8 cellular contexts compared by ENCODE assay signal in the genomic region with DNA sequence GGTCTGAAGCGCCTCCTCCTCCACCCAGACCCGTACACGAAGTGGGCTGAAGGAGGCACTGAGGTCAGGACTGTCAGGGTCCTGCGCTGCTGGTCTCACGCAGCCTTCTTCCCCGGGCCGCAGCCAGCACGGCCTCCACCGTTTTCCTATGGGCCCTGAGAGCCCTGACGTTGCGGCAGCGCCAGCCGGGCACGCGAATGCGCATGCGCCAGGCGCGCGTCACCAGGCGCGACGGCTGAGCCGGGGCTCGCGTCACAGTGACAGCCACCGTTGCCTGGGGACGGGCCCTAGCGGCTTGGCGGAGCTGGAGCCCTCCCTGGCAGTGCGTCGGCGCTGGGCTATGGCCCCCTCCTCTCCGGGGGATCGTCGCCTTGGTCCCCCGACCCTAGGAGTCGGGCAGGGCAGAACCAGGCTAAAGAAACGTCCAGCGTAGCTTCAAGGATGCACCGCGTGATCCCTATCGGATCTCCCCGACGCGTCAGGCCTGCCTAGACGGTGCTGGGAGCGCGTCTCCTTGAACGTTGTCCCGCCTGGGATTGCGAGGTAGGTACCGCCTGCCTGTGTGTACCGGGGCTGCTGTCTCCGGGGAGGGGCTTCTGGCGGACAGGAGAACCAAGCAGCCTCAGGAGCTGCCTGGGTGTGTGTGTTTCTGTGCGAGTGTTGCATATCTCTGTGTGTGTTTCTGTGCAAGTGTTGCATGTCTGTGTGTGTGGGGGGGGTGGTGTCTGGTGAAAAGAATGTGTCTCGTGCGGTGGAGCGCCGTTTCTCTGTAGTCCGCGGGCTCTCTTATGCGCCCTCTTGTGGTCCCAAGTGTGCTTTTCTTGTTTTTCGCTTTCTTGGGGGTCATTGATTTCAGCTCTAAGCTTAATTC. TPM values are rescaled to one million over a fixed set of nuclear protein-coding genes. Genes with fewer than 3 reads are reported as not detected.
DNase-seq lines count a peak whose midpoint lies in the region; ATAC-seq, FAIRE-seq and TF ChIP-seq lines count a peak whose summit lies in the region.

No MANE protein-coding gene starts in this region.

- no peak for FAIRE-seq in endothelial cell of umbilical vein (lab: Jason Lieb, UNC)

- ATAC-seq in GM21515 (IDR thresholded peaks at IDR 0.05; ENCODE audit: unreplicated experiment), result peak; percentile 58
- ATAC-seq in activated B cell treated with CpG ODN at 0.5 μM for 24 hours (ENCODE audit: low read depth), result peak; percentile 85
- ATAC-seq in left lobe of liver, result no peak

- H3K4me3 Mint-ChIP-seq in activated B cell treated with CpG ODN at 0.5 μM for 24 hours, result peak overlapping the region; percentile 93
- no peak overlapping the region for H3K4me3 Mint-ChIP-seq in mesothelial cell of epicardium

- H3K27ac ChIP-seq in endothelial cell of umbilical vein (ENCODE audit: insufficient read depth, low read depth, low read length), result peak overlapping the region; percentile 61
- H3K27ac ChIP-seq in osteoblast (ENCODE audit: low read depth, low read length), result peak overlapping the region; percentile 73
- no peak overlapping the region for H3K27ac ChIP-seq in tibial artery

- H3K27me3 Mint-ChIP-seq in activated B cell treated with CpG ODN at 0.5 μM for 24 hours, result no peaks in the 10 kb centered on the region
- H3K27me3 Mint-ChIP-seq in mesothelial cell of epicardium (ENCODE audit: low read depth), result no peaks in the 10 kb centered on the region

- intact Hi-C loops in activated B cell treated with CpG ODN at 0.5 μM for 24 hours (cut with micrococcal nuclease) (loop anchor here (1.0 to 10.0 kb wide), 5 partner anchors 43 to 237 kb away; partner anchors contain the start of genes ZNF527, ZNF540, ZNF570 and ZNF571), endothelial cell of umbilical vein (cut with micrococcal nuclease) (loop anchor here (1.0 to 2.0 kb wide), 3 partner anchors 43 to 473 kb away; partner anchors contain the start of genes ZNF420, ZNF540, ZNF570 and ZNF571), tibial artery (cut with DNase I; ENCODE audit: low total_unique reads) (no loop called here)

- no peaks in the 10 kb centered on the region for H3K4me1 ChIP-seq in endothelial cell of umbilical vein (ENCODE audit: control insufficient read depth, extremely low read depth, insufficient read depth, low read length)
- H3K4me1 ChIP-seq in osteoblast (ENCODE audit: insufficient read depth, low read length), result no peaks in the 10 kb centered on the region
- no peaks in the 10 kb centered on the region for H3K4me1 ChIP-seq in tibial artery

- H4K20me1 ChIP-seq in endothelial cell of umbilical vein (replicated peaks; ENCODE audit: control insufficient read depth, extremely low read depth, insufficient read depth, low read length) (no peaks in the 10 kb centered on the region), osteoblast (ENCODE audit: insufficient read depth, low read length) (no peaks in the 10 kb centered on the region)

- no peaks in the 10 kb centered on the region for H3K27me3 ChIP-seq in endothelial cell of umbilical vein (ENCODE audit: control insufficient read depth in 2 of 2, insufficient read depth in 2 of 2, low read length in 2 of 2)
- H3K27me3 ChIP-seq in osteoblast (ENCODE audit: insufficient read depth, low read length), result no peaks in the 10 kb centered on the region
- no peaks in the 10 kb centered on the region for H3K27me3 ChIP-seq in tibial artery

- H3K9ac ChIP-seq in endothelial cell of umbilical vein (replicated peaks; ENCODE audit: extremely low read depth, insufficient read depth, low read length), result peak overlapping the region; percentile 66

- TSS peak; percentile 31 for BruUV-seq in endothelial cell of umbilical vein (replicated peaks; lab: Mats Ljungman, UMichigan)

- POLR2A ChIA-PET in activated B cell treated with CpG ODN at 0.5 μM for 24 hours (lab: Charles Lee), result interaction anchor here (0.6 to 1.4 kb wide), 6 partner anchors 43 to 473 kb away, joined by 3 to 12 read pairs (median 4); partner anchors contain the start of genes ZNF420, ZNF527, ZNF540 and ZNF571
- POLR2A ChIA-PET in endothelial cell of umbilical vein (lab: Charles Lee), result no interaction called here

- H3K4me3 ChIP-seq in endothelial cell of umbilical vein (replicated peaks in 1 of 3; ENCODE audit: insufficient read depth in 1 of 3, low read depth in 1 of 3, low read length in 3 of 3) (peak overlapping the region; percentile 28 to 74 (median 64)), osteoblast (ENCODE audit: insufficient read depth, low read length) (peak overlapping the region; percentile 79), tibial artery (no peak overlapping the region)

- DNase-seq in 8988T, result peak; percentile 47
- peak; percentile 70 for DNase-seq in activated B cell treated with CpG ODN at 0.5 μM for 24 hours
- DNase-seq in endothelial cell of umbilical vein (ENCODE audit: low read depth, low spot score), result peak; percentile 57
- peak; percentile 96 for DNase-seq in osteoblast (ENCODE audit: insufficient read length, low spot score, missing footprints)
- DNase-seq in mesothelial cell of epicardium (ENCODE audit: low spot score in 2 of 2, unreplicated experiment in 2 of 2), result no peak
- DNase-seq in tibial artery, result no peak
- DNase-seq in left lobe of liver (ENCODE audit: low spot score), result no peak

- TF ChIP-seq CTCF in activated B cell treated with CpG ODN at 0.5 μM for 24 hours (IDR thresholded peaks at IDR 0.05) (no peak), endothelial cell of umbilical vein (IDR thresholded peaks at IDR 0.05; ENCODE audit: extremely low read depth in 1 of 2, insufficient read depth in 1 of 2, low read depth in 1 of 2, low read length in 2 of 2) (peak; percentile 56 to 57), osteoblast (IDR thresholded peaks at IDR 0.05; ENCODE audit: extremely low read depth, low read depth, low read length) (peak; percentile 37), mesothelial cell of epicardium (IDR thresholded peaks at IDR 0.05; ENCODE audit: unreplicated experiment) (no peak), tibial artery (IDR thresholded peaks at IDR 0.05) (no peak)

- H3K79me2 ChIP-seq in endothelial cell of umbilical vein (ENCODE audit: control insufficient read depth, insufficient read depth, low read length) (no peaks in the 10 kb centered on the region), osteoblast (ENCODE audit: insufficient read depth, low read length) (no peaks in the 10 kb centered on the region)

- CTCF ChIA-PET in activated B cell treated with CpG ODN at 0.5 μM for 24 hours (lab: Charles Lee) (interaction anchor here (0.8 to 1.2 kb wide), 2 partner anchors 32 to 45 kb away, joined by 3 to 4 read pairs; partner anchors contain the start of gene ZNF793), endothelial cell of umbilical vein (lab: Charles Lee) (interaction anchor here (0.9 to 1.4 kb wide), 7 partner anchors 9 to 1173 kb away, joined by 3 to 5 read pairs (median 3); partner anchors contain the start of genes ZNF420, ZNF540, ZNF570 and ZNF571)

- H3K9me1 ChIP-seq in endothelial cell of umbilical vein (replicated peaks; ENCODE audit: control insufficient read depth, extremely low read depth, insufficient read depth, low read length), result no peaks in the 10 kb centered on the region

- peak overlapping the region; percentile 91 for H3K27ac Mint-ChIP-seq in activated B cell treated with CpG ODN at 0.5 μM for 24 hours
- H3K27ac Mint-ChIP-seq in mesothelial cell of epicardium, result no peak overlapping the region

- H3K36me3 Mint-ChIP-seq in activated B cell treated with CpG ODN at 0.5 μM for 24 hours (ENCODE audit: low read depth), result peaks cover 36% of the 10 kb centered on the region
- peaks cover 62% of the 10 kb centered on the region for H3K36me3 Mint-ChIP-seq in mesothelial cell of epicardium

- no peak for TF ChIP-seq POLR2A in endothelial cell of umbilical vein (IDR thresholded peaks at IDR 0.05; ENCODE audit: low read depth, low read length)

- H3K36me3 ChIP-seq in endothelial cell of umbilical vein (ENCODE audit: control insufficient read depth in 2 of 2, extremely low read depth in 1 of 2, insufficient read depth in 2 of 2, low read length in 2 of 2) (no peaks in the 10 kb centered on the region), osteoblast (ENCODE audit: insufficient read depth, low read length) (no peaks in the 10 kb centered on the region), tibial artery (peaks cover 0 to 19% (median 7%) of the 10 kb centered on the region in 3 donors)

- dilution Hi-C loops in endothelial cell of umbilical vein (cut with MboI; ENCODE audit: extremely low pct_ligation_motif_present, low sequenced_read_pairs), result no loop called here

- H3K4me1 Mint-ChIP-seq in activated B cell treated with CpG ODN at 0.5 μM for 24 hours (peaks cover 12% of the 10 kb centered on the region), mesothelial cell of epicardium (no peaks in the 10 kb centered on the region)

- H3K4me2 ChIP-seq in endothelial cell of umbilical vein (ENCODE audit: insufficient read depth, low read length) (peak overlapping the region; percentile 47), osteoblast (ENCODE audit: insufficient read depth, low read length) (peak overlapping the region; percentile 74)

- peaks cover 2% of the 10 kb centered on the region for H3K9me3 ChIP-seq in endothelial cell of umbilical vein (replicated peaks; ENCODE audit: control insufficient read depth, insufficient read depth, low read length)
- H3K9me3 ChIP-seq in osteoblast (ENCODE audit: low read depth, low read length), result peaks cover 30% of the 10 kb centered on the region
- peaks cover 0 to 94% (median 40%) of the 10 kb centered on the region in 3 donors for H3K9me3 ChIP-seq in tibial artery

- H2AFZ ChIP-seq in endothelial cell of umbilical vein (ENCODE audit: low read depth, low read length) (peak overlapping the region; percentile 100), osteoblast (ENCODE audit: low read length) (peak overlapping the region; percentile 88)

- H3K9me3 Mint-ChIP-seq in activated B cell treated with CpG ODN at 0.5 μM for 24 hours (peaks cover 50% of the 10 kb centered on the region), mesothelial cell of epicardium (peaks cover 52% of the 10 kb centered on the region)

RNA-seq across cellular contexts. Expression of gene ZNF571, which starts 43.2 kb away (rescaled TPM):
- total RNA-seq in activated B cell treated with CpG ODN at 0.5 μM for 24 hours, result 5.0 and 5.2 TPM in 2 replicates
- total RNA-seq in endothelial cell of umbilical vein, result 2.0 and 2.1 TPM in 2 replicates
- polyA plus RNA-seq in endothelial cell of umbilical vein, result 0.70 and 0.78 TPM in 2 replicates
- 0.62 and 0.72 TPM in 2 replicates for polyA plus RNA-seq in endothelial cell of umbilical vein (2011; cell fraction: cytosol; rRNA removed)
- polyA plus RNA-seq in endothelial cell of umbilical vein (2011; cell fraction: nucleus; rRNA removed), result 1.7 and 2.1 TPM in 2 replicates
- 0.95 and 0.98 TPM in 2 replicates for polyA plus RNA-seq in endothelial cell of umbilical vein (2012)
- polyA minus RNA-seq in endothelial cell of umbilical vein, result 0.78 and 1.8 TPM in 2 replicates
- polyA minus RNA-seq in endothelial cell of umbilical vein (2011; cell fraction: cytosol; rRNA and poly(A)+ RNA removed), result 0.41 TPM
- polyA minus RNA-seq in endothelial cell of umbilical vein (2011; cell fraction: nucleus; rRNA and poly(A)+ RNA removed), result 1.7 and 2.1 TPM in 2 replicates
- 5.6 and 6.2 TPM in 2 replicates for total RNA-seq in osteoblast
- total RNA-seq in mesothelial cell of epicardium, result 6.8 to 9.1 TPM (median 6.8 TPM) in 3 replicates
- 1.4 TPM for total RNA-seq in left lobe of liver

RNA-seq across cellular contexts. Expression of gene ZNF540, which starts 43.3 kb away (rescaled TPM):
- total RNA-seq in activated B cell treated with CpG ODN at 0.5 μM for 24 hours (1.9 and 2.9 TPM in 2 replicates), endothelial cell of umbilical vein (0.75 and 0.83 TPM in 2 replicates), osteoblast (0.72 and 2.1 TPM in 2 replicates), mesothelial cell of epicardium (0.98 to 1.3 TPM (median 1.2 TPM) in 3 replicates), left lobe of liver (1.7 TPM)
- polyA plus RNA-seq in endothelial cell of umbilical vein, result 0.08 and 0.25 TPM in 2 replicates
- polyA plus RNA-seq in endothelial cell of umbilical vein (2011; cell fraction: cytosol; rRNA removed), result 0.06 and 0.37 TPM in 2 replicates
- 0.43 and 0.53 TPM in 2 replicates for polyA plus RNA-seq in endothelial cell of umbilical vein (2011; cell fraction: nucleus; rRNA removed)
- 0.48 and 0.52 TPM in 2 replicates for polyA plus RNA-seq in endothelial cell of umbilical vein (2012)
- polyA minus RNA-seq in endothelial cell of umbilical vein, result 0.15 TPM in 1 of 2 replicates, not detected in the other
- polyA minus RNA-seq in endothelial cell of umbilical vein (2011; cell fraction: cytosol; rRNA and poly(A)+ RNA removed), result not detected
- polyA minus RNA-seq in endothelial cell of umbilical vein (2011; cell fraction: nucleus; rRNA and poly(A)+ RNA removed), result 0.14 and 0.24 TPM in 2 replicates

RNA-seq across cellular contexts. Expression of gene ZNF793, which starts 44.6 kb away (rescaled TPM):
- total RNA-seq in activated B cell treated with CpG ODN at 0.5 μM for 24 hours (8.4 and 8.7 TPM in 2 replicates), endothelial cell of umbilical vein (0.78 and 3.8 TPM in 2 replicates), osteoblast (1.8 and 2.1 TPM in 2 replicates), mesothelial cell of epicardium (29.7 to 32.1 TPM (median 30.4 TPM) in 3 replicates), left lobe of liver (0.33 TPM)
- polyA plus RNA-seq in endothelial cell of umbilical vein, result 0.37 and 0.40 TPM in 2 replicates
- polyA plus RNA-seq in endothelial cell of umbilical vein (2011; cell fraction: cytosol; rRNA removed), result 0.16 and 0.21 TPM in 2 replicates
- 1.5 TPM in 2 replicates for polyA plus RNA-seq in endothelial cell of umbilical vein (2011; cell fraction: nucleus; rRNA removed)
- 0.13 and 0.29 TPM in 2 replicates for polyA plus RNA-seq in endothelial cell of umbilical vein (2012)
- 0.13 and 0.83 TPM in 2 replicates for polyA minus RNA-seq in endothelial cell of umbilical vein
- not detected for polyA minus RNA-seq in endothelial cell of umbilical vein (2011; cell fraction: cytosol; rRNA and poly(A)+ RNA removed)
- 1.0 and 1.5 TPM in 2 replicates for polyA minus RNA-seq in endothelial cell of umbilical vein (2011; cell fraction: nucleus; rRNA and poly(A)+ RNA removed)

Comparison
In these comparisons a context has a peak if more than half of its experiments do, and no peak if none do; other contexts are left out.
1. DNase-seq: peak in 8988T (single experiment), activated B cell treated with CpG ODN at 0.5 μM for 24 hours (single experiment), endothelial cell of umbilical vein (single experiment) and osteoblast (single experiment); none in mesothelial cell of epicardium (0 of 2), tibial artery (0 of 2) and left lobe of liver (single experiment).
2. CTCF ChIP-seq: peak in endothelial cell of umbilical vein (2 of 2) and osteoblast (single experiment); none in activated B cell treated with CpG ODN at 0.5 μM for 24 hours (single experiment), mesothelial cell of epicardium (single experiment) and tibial artery (0 of 2).
3. H3K27ac ChIP-seq: peak in endothelial cell of umbilical vein (single experiment) and osteoblast (single experiment); none in tibial artery (0 of 2).
4. H3K4me3 ChIP-seq: peak in endothelial cell of umbilical vein (3 of 3) and osteoblast (single experiment); none in tibial artery (0 of 2).